Comparison of ENCODE assay signal across 15 cellular contexts in genomic region chr6:54403096-54403495, GRCh38.
DNase-seq lines count a peak whose midpoint lies in the region; ATAC-seq and TF ChIP-seq lines count a peak whose summit lies in the region.
"Had no signal": no experiment of that assay in that cellular context is flagged by ENCODE, and none has a peak within 500 bp of the region (broad histone marks: within the 10 kb centered on the region; RNA-seq: fewer than 3 reads in every experiment).

No MANE protein-coding gene starts in this region.

- H3K36me3 ChIP-seq in PC-3 (ENCODE audit: low read depth, low read length) (no peaks in the 10 kb centered on the region), testis (ENCODE audit: low read depth, missing control alignments) (no peaks in the 10 kb centered on the region)

- no peaks in the 10 kb centered on the region for H3K9me3 ChIP-seq in PC-3 (ENCODE audit: low read length)
- H3K9me3 ChIP-seq in testis = no peaks in the 10 kb centered on the region
- H3K9me3 ChIP-seq: A549, Caco-2 had no signal

- ATAC-seq in GM18511 (IDR thresholded peaks at IDR 0.05; ENCODE audit: unreplicated experiment) = peak; percentile 54
- ATAC-seq in HG02588 (IDR thresholded peaks at IDR 0.05; ENCODE audit: unreplicated experiment) = peak; percentile 57
- peak; percentile 56 for ATAC-seq in HG02798 (IDR thresholded peaks at IDR 0.05; ENCODE audit: poor library complexity, unreplicated experiment)
- no peak for ATAC-seq in PC-3
- ATAC-seq in activated T-cell treated with anti-CD3 and anti-CD28 coated beads, Interleukin-2, amount 50 U/mL, for 72 hours (replicated peaks in 1 of 2) = no peak
- ATAC-seq: A549 had no signal

- TF ChIP-seq POLR2A in testis (IDR thresholded peaks at IDR 0.05) = no peak

- H3K9me2 ChIP-seq in PC-3 (replicated peaks; ENCODE audit: low read length) = no peaks in the 10 kb centered on the region

- no peaks in the 10 kb centered on the region for H3K79me2 ChIP-seq in PC-3 (ENCODE audit: low read length)

- POLR2A ChIA-PET in PC-3 (lab: Charles Lee; ENCODE audit: unreplicated experiment) = no interaction called here

- no peaks in the 10 kb centered on the region for H3K27me3 Mint-ChIP-seq in activated T-cell treated with anti-CD3 and anti-CD28 coated beads, Interleukin-2, amount 50 U/mL, for 72 hours (ENCODE audit: low read depth)
- H3K27me3 Mint-ChIP-seq: CD4-positive, alpha-beta T cell had no signal

- no peaks in the 10 kb centered on the region for H3F3A ChIP-seq in PC-3 (ENCODE audit: low read length, unreplicated experiment)

- no peaks in the 10 kb centered on the region for H3K36me3 Mint-ChIP-seq in activated T-cell treated with anti-CD3 and anti-CD28 coated beads, Interleukin-2, amount 50 U/mL, for 72 hours (ENCODE audit: insufficient read depth in 2 of 2)

- BruUV-seq in PC-3 (replicated peaks; lab: Mats Ljungman, UMichigan) = no TSS peak

- DNase-seq in PC-3 = no peak
- no peak for DNase-seq in testis
- DNase-seq in activated T-cell treated with anti-CD3 and anti-CD28 coated beads, Interleukin-2, amount 50 U/mL, for 72 hours = no peak
- no peak for DNase-seq in NCI-H2227 treated with DMSO at 0.1 percent for 48 hours (lab: John Stamatoyannopoulos, UW)
- DNase-seq: AML-193; Caco-2; CD4-positive, alpha-beta T cell; H9; KG1 had no signal

- no peak overlapping the region for H3K4me3 Mint-ChIP-seq in activated T-cell treated with anti-CD3 and anti-CD28 coated beads, Interleukin-2, amount 50 U/mL, for 72 hours
- H3K4me3 Mint-ChIP-seq: CD4-positive, alpha-beta T cell; H9 had no signal

- H3K27ac Mint-ChIP-seq in activated T-cell treated with anti-CD3 and anti-CD28 coated beads, Interleukin-2, amount 50 U/mL, for 72 hours = no peak overlapping the region
- H3K27ac Mint-ChIP-seq: CD4-positive, alpha-beta T cell; H9 had no signal

- no peak overlapping the region for H3K9ac ChIP-seq in PC-3 (ENCODE audit: low read length)

- no peaks in the 10 kb centered on the region for H4K20me1 ChIP-seq in PC-3 (ENCODE audit: low read length)

- TF ChIP-seq CTCF in PC-3 (conservative IDR thresholded peaks at IDR 0.05; ENCODE audit: low read depth, low read length) (no peak), testis (IDR thresholded peaks at IDR 0.05) (no peak)

- H3K4me1 ChIP-seq in PC-3 (ENCODE audit: insufficient read depth, low read length) (no peaks in the 10 kb centered on the region), testis (no peaks in the 10 kb centered on the region)
- H3K4me1 ChIP-seq: A549, Caco-2 had no signal

- no peak overlapping the region for H3K4me2 ChIP-seq in PC-3 (ENCODE audit: low read length)
- H3K4me2 ChIP-seq: A549 had no signal

- intact Hi-C loops in PC-3 (cut with micrococcal nuclease) = no loop called here
- intact Hi-C loops in testis (cut with DNase I; ENCODE audit: low total_unique reads) = no loop called here

- H3K27ac ChIP-seq in PC-3 (ENCODE audit: low read length) (no peak overlapping the region), testis (no peak overlapping the region)
- H3K27ac ChIP-seq: 22Rv1, A549, C4-2B had no signal

- peaks cover 3 to 8% of the 10 kb centered on the region in 2 donors for H3K9me3 Mint-ChIP-seq in activated T-cell treated with anti-CD3 and anti-CD28 coated beads, Interleukin-2, amount 50 U/mL, for 72 hours
- H3K9me3 Mint-ChIP-seq: CD4-positive, alpha-beta T cell had no signal

- WGBS in testis, 2 donors = 75 to 79% methylated on average over 1 of the region's 1 CpG

- no peaks in the 10 kb centered on the region for H3K4me1 Mint-ChIP-seq in activated T-cell treated with anti-CD3 and anti-CD28 coated beads, Interleukin-2, amount 50 U/mL, for 72 hours (ENCODE audit: low read depth)

- H3K27me3 ChIP-seq in PC-3 (ENCODE audit: low read length) = no peaks in the 10 kb centered on the region
- no peaks in the 10 kb centered on the region for H3K27me3 ChIP-seq in testis

- H2AFZ ChIP-seq in PC-3 (ENCODE audit: low read length) = 0 out of 2 replicates have a peak overlapping the region, but pooled peaks have one; percentile 12

- H3K4me3 ChIP-seq in PC-3 (ENCODE audit: low read length) = no peak overlapping the region
- H3K4me3 ChIP-seq in testis = no peak overlapping the region
- H3K4me3 ChIP-seq: A549 had no signal

- CTCF ChIA-PET in PC-3 (lab: Charles Lee) = no interaction called here

Comparison
In these comparisons a context has a peak if more than half of its experiments do, and no peak if none do; other contexts are left out.
1. ATAC-seq: peak in GM18511 (single experiment), HG02588 (single experiment) and HG02798 (single experiment); none in PC-3 (single experiment) and activated T-cell treated with anti-CD3 and anti-CD28 coated beads, Interleukin-2, amount 50 U/mL, for 72 hours (0 of 2).